Comparison of ENCODE assay signal across 14 cellular contexts in the genomic region with DNA sequence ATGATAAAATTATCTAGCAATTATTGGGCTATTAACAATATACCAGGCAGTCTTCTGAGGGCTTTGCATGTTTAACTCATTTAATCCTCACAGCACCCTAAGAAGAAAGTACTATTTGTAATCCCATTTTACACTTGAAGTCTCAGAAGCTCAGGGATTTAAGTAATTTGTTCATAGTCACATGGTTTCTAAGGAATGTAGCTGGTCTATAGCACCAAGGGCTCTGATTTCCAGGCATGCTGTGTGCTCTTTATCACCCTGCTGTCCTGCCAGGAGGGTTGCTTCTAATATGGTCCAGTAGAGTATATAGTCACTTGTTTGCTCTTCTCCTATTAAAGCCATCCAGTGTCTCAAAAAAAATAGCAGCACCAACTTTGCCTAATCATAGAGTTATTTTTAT.
DNase-seq lines count a peak whose midpoint lies in the region; ATAC-seq and TF ChIP-seq lines count a peak whose summit lies in the region.
"Had no signal": no experiment of that assay in that cellular context is flagged by ENCODE, and none has a peak within 500 bp of the region (broad histone marks: within the 10 kb centered on the region; RNA-seq: fewer than 3 reads in every experiment).

No MANE protein-coding gene starts in this region.

- intact Hi-C loops in testis (cut with DNase I; ENCODE audit: low total_unique reads): no loop called here

- H3K9me3 Mint-ChIP-seq in GM23338: no peaks in the 10 kb centered on the region; the same call in 2 of the 3 replicates

- TF ChIP-seq CTCF in GM23338 (conservative IDR thresholded peaks at IDR 0.05; ENCODE audit: low read depth in 2 of 2) (no peak), retinal pigment epithelial cell (conservative IDR thresholded peaks at IDR 0.05; ENCODE audit: low read depth, low read length) (no peak), testis (IDR thresholded peaks at IDR 0.05) (no peak)

- H3K27me3 ChIP-seq in GM23338 (ENCODE audit: insufficient read depth): no peaks in the 10 kb centered on the region
- H3K27me3 ChIP-seq in testis: no peaks in the 10 kb centered on the region

- H3K27me3 Mint-ChIP-seq in GM23338 (ENCODE audit: insufficient read depth, low read depth, poor library complexity): peaks cover 7% of the 10 kb centered on the region
- H3K27me3 Mint-ChIP-seq: B cell; CD4-positive, alpha-beta T cell had no signal

- H3K4me3 Mint-ChIP-seq in GM23338: no peak overlapping the region
- H3K4me3 Mint-ChIP-seq: B cell; CD4-positive, alpha-beta T cell had no signal

- H3K4me1 ChIP-seq in GM23338 (ENCODE audit: insufficient read depth) (no peaks in the 10 kb centered on the region), testis (no peaks in the 10 kb centered on the region)

- H3K9me2 ChIP-seq in GM23338 (ENCODE audit: insufficient read depth): no peaks in the 10 kb centered on the region; the same call in 1 of the 2 replicates

- H3K4me1 Mint-ChIP-seq in GM23338: peaks cover 15% of the 10 kb centered on the region
- H3K4me1 Mint-ChIP-seq: B cell had no signal

- H3K27ac Mint-ChIP-seq in GM23338: no peak overlapping the region
- H3K27ac Mint-ChIP-seq: B cell; CD4-positive, alpha-beta T cell had no signal

- H3K4me3 ChIP-seq in GM23338: no peak overlapping the region
- no peak overlapping the region for H3K4me3 ChIP-seq in retinal pigment epithelial cell (ENCODE audit: low read length)
- H3K4me3 ChIP-seq in testis: no peak overlapping the region
- H3K4me3 ChIP-seq: GM23248 had no signal

- H3F3A ChIP-seq in GM23338 (replicated peaks; ENCODE audit: low read depth): no peaks in the 10 kb centered on the region

- H4K20me1 ChIP-seq in GM23338 (replicated peaks; ENCODE audit: insufficient read depth): no peaks in the 10 kb centered on the region

- no peak overlapping the region for H2AFZ ChIP-seq in GM23338
- H2AFZ ChIP-seq: GM23248 had no signal

- H3K4me2 ChIP-seq in GM23338: no peak overlapping the region

- DNase-seq in GM23338 (ENCODE audit: low spot score): peak; percentile 40
- peak; percentile 72 for DNase-seq in NCI-H82 treated with DMSO at 0.1 percent for 48 hours (lab: John Stamatoyannopoulos, UW; ENCODE audit: unreplicated experiment)
- DNase-seq in iPS-NIHi11 (ENCODE audit: low spot score): peak; percentile 10
- DNase-seq in retinal pigment epithelial cell (ENCODE audit: low read depth): peak; percentile 89
- DNase-seq in testis: no peak
- no peak for DNase-seq in NCI-H1092 treated with DMSO at 0.1 percent for 48 hours (lab: John Stamatoyannopoulos, UW)
- no peak for DNase-seq in NCI-H1417 treated with DMSO at 0.1 percent for 48 hours (lab: John Stamatoyannopoulos, UW)
- DNase-seq: C1 segment of cervical spinal cord; Calu3; CD4-positive, alpha-beta T cell; DMS 273 treated with DMSO at 0.1 percent for 48 hours; GM23248; H7 had no signal

- H3K27ac ChIP-seq in GM23338 (ENCODE audit: low read depth) (no peak overlapping the region), testis (no peak overlapping the region)
- H3K27ac ChIP-seq: GM23248 had no signal

- no peaks in the 10 kb centered on the region for H3K9me3 ChIP-seq in testis

- peaks cover 12% of the 10 kb centered on the region; the same call in 2 of the 3 replicates for H3K36me3 Mint-ChIP-seq in GM23338 (ENCODE audit: low read depth)

- H3K36me3 ChIP-seq in GM23338 (ENCODE audit: insufficient read depth): no peaks in the 10 kb centered on the region
- no peaks in the 10 kb centered on the region for H3K36me3 ChIP-seq in testis (ENCODE audit: low read depth, missing control alignments)

- no peak for TF ChIP-seq POLR2A in testis (IDR thresholded peaks at IDR 0.05)

- peak; percentile 82 for ATAC-seq in GM23338

- no peaks in the 10 kb centered on the region for H3K79me2 ChIP-seq in GM23338 (replicated peaks; ENCODE audit: insufficient read depth)

TF ChIP-seq in GM23338, 12 proteins besides CTCF, POLR2A, EP300 and RAD21:
- TF ChIP-seq ZNF114 (CRISPR knock-in tag; IDR thresholded peaks at IDR 0.05) (no peak), ZNF331 (CRISPR knock-in tag; IDR thresholded peaks at IDR 0.05; ENCODE audit: low read depth) (no peak), REST (IDR thresholded peaks at IDR 0.05; ENCODE audit: unreplicated experiment) (no peak), STAT1 (IDR thresholded peaks at IDR 0.05; ENCODE audit: unreplicated experiment) (no peak), NANOG (IDR thresholded peaks at IDR 0.05; ENCODE audit: borderline replicate concordance) (no peak), POLR2AphosphoS5 (IDR thresholded peaks at IDR 0.05; ENCODE audit: low read depth) (no peak), EZH2phosphoT487 (IDR thresholded peaks at IDR 0.05; ENCODE audit: unreplicated experiment) (no peak)

Comparison
In these comparisons a context has a peak if more than half of its experiments do, and no peak if none do; other contexts are left out.
1. DNase-seq: peak in GM23338 (single experiment), NCI-H82 treated with DMSO at 0.1 percent for 48 hours (single experiment), iPS-NIHi11 (single experiment) and retinal pigment epithelial cell (single experiment); none in testis (single experiment), NCI-H1092 treated with DMSO at 0.1 percent for 48 hours (single experiment) and NCI-H1417 treated with DMSO at 0.1 percent for 48 hours (single experiment).